ENCODE assay signal across 8 cellular contexts in the genomic region with DNA sequence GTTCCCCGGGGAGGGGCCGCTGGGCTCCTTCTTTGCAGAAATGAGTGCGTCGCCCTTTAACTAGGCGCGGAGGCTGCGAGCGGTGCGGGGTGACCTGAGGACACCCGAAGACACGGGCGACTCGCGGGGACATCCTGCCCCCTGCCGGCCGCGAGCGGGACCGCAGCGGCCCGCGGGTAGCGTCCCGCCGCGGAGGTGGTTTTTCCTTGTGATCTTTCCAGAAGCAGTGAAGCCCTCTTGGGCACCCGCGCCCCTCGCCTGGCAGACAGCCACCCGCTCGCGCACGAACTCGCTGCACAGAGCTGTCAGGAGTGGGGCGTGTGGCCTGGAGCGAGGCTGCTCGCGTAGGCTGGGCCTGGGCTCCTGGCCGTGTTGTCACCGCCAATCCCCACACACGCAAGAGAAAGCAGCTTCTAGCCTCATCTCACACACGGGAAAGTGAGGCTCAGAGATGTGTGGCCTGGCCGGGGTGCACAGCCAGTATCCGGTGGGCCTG.
DNase-seq lines count a peak whose midpoint lies in the region; ATAC-seq, FAIRE-seq and TF ChIP-seq lines count a peak whose summit lies in the region.

No MANE protein-coding gene starts in this region.

- FAIRE-seq in urothelium cell line (lab: Jason Lieb, UNC), result no peak

- no peaks in the 10 kb centered on the region for H3K36me3 ChIP-seq in CD8-positive, alpha-beta T cell (ENCODE audit: insufficient read depth, low read length)
- H3K36me3 ChIP-seq in heart right ventricle (no peaks in the 10 kb centered on the region), prostate gland (no peaks in the 10 kb centered on the region)

- peak; percentile 57 to 89 (median 74) for DNase-seq in CD8-positive, alpha-beta T cell
- DNase-seq in LNCaP clone FGC (ENCODE audit: low read depth), result peak; percentile 21
- DNase-seq in SKM-1 treated with dmso at 0.1 percent for 144 hours (lab: John Stamatoyannopoulos, UW; ENCODE audit: unreplicated experiment), result peak; percentile 33
- DNase-seq in activated naive CD8-positive, alpha-beta T cell treated with anti-CD3 and anti-CD28 coated beads, Interleukin-2, amount 10 ng/mL, durations not matched to agents 7 days and 5 days, result peak; percentile 85
- DNase-seq in heart right ventricle, result peak; percentile 70 to 81
- DNase-seq in prostate gland (ENCODE audit: low spot score), result peak; percentile 53
- DNase-seq in urothelium cell line (ENCODE audit: low spot score), result peak; percentile 83

- intact Hi-C loops in CD8-positive, alpha-beta T cell (cut with DNase I, micrococcal nuclease), result loop anchor here (1.0 to 2.0 kb wide), 5 partner anchors 777 to 1245 kb away; no protein-coding TSS in a partner anchor
- intact Hi-C loops in heart right ventricle (cut with DNase I) (loop anchor here (5.0 to 10.0 kb wide), 9 partner anchors 774 to 1246 kb away; no protein-coding TSS in a partner anchor), prostate gland (cut with DNase I) (loop anchor here (2.0 to 10.0 kb wide), 6 partner anchors 726 to 1244 kb away; a partner anchor contains a TSS)

- no peaks in the 10 kb centered on the region for H3K9me3 ChIP-seq in CD8-positive, alpha-beta T cell (ENCODE audit: low read length)
- no peaks in the 10 kb centered on the region for H3K9me3 ChIP-seq in heart right ventricle
- H3K9me3 ChIP-seq in prostate gland, result no peaks in the 10 kb centered on the region

- H3K36me3 Mint-ChIP-seq in CD8-positive, alpha-beta T cell, result no peaks in the 10 kb centered on the region
- no peaks in the 10 kb centered on the region for H3K36me3 Mint-ChIP-seq in activated naive CD8-positive, alpha-beta T cell treated with anti-CD3 and anti-CD28 coated beads, Interleukin-2, amount 10 ng/mL, durations not matched to agents 7 days and 5 days

- 6% methylated on average over 44 of the region's 44 CpGs for WGBS in heart right ventricle, 2 donors
- 5% methylated on average over 36 of the region's 44 CpGs for WGBS in prostate gland

- H3K4me1 ChIP-seq in CD8-positive, alpha-beta T cell (ENCODE audit: insufficient read depth, low read length), result peaks cover 13% of the 10 kb centered on the region
- H3K4me1 ChIP-seq in heart right ventricle (peaks cover 3 to 15% (median 11%) of the 10 kb centered on the region in 9 donors), prostate gland (replicated peaks) (no peaks in the 10 kb centered on the region)

- peaks cover 2% of the 10 kb centered on the region for H3K27me3 Mint-ChIP-seq in CD8-positive, alpha-beta T cell (ENCODE audit: low read depth)
- H3K27me3 Mint-ChIP-seq in activated naive CD8-positive, alpha-beta T cell treated with anti-CD3 and anti-CD28 coated beads, Interleukin-2, amount 10 ng/mL, durations not matched to agents 7 days and 5 days, result peaks cover 10% of the 10 kb centered on the region

- POLR2A ChIA-PET in CD8-positive, alpha-beta T cell (lab: Charles Lee), result no interaction called here
- POLR2A ChIA-PET in activated naive CD8-positive, alpha-beta T cell treated with anti-CD3 and anti-CD28 coated beads, Interleukin-2, amount 10 ng/mL, durations not matched to agents 7 days and 5 days (lab: Charles Lee), result no interaction called here

- no peak overlapping the region for H3K27ac ChIP-seq in CD8-positive, alpha-beta T cell (ENCODE audit: low read depth, low read length)
- H3K27ac ChIP-seq in heart right ventricle (no peak overlapping the region), prostate gland (no peak overlapping the region)

- ATAC-seq in CD8-positive, alpha-beta T cell, result peak; percentile 99
- peak; percentile 73 for ATAC-seq in GM21515 (IDR thresholded peaks at IDR 0.05; ENCODE audit: unreplicated experiment)
- peak; percentile 84 for ATAC-seq in activated naive CD8-positive, alpha-beta T cell treated with anti-CD3 and anti-CD28 coated beads, Interleukin-2, amount 10 ng/mL, durations not matched to agents 7 days and 5 days (ENCODE audit: low read depth)
- ATAC-seq in heart right ventricle, result peak; percentile 87 to 95 (median 91)

- CTCF ChIA-PET in CD8-positive, alpha-beta T cell (lab: Charles Lee), result interaction anchor here (0.6 to 5.4 kb wide), 8 partner anchors 11 to 1246 kb away, joined by 3 to 50 read pairs (median 5); no protein-coding TSS in a partner anchor

- H3K4me3 ChIP-seq in CD8-positive, alpha-beta T cell (ENCODE audit: low read depth, low read length), result no peak overlapping the region
- H3K4me3 ChIP-seq in LNCaP clone FGC (ENCODE audit: low read depth, low read length) (no peak overlapping the region), heart right ventricle (peak overlapping the region in 9 of 10 donors; percentile 7 to 48 (median 31)), prostate gland (no peak overlapping the region)

- no peaks in the 10 kb centered on the region for H3K27me3 ChIP-seq in CD8-positive, alpha-beta T cell (ENCODE audit: insufficient read depth, low read length)
- H3K27me3 ChIP-seq in heart right ventricle, result peaks cover 0 to 7% (median 0%) of the 10 kb centered on the region in 7 donors
- H3K27me3 ChIP-seq in prostate gland (replicated peaks; ENCODE audit: insufficient read depth), result no peaks in the 10 kb centered on the region

- TF ChIP-seq POLR2A in prostate gland (IDR thresholded peaks at IDR 0.05), result no peak

- TF ChIP-seq CTCF in CD8-positive, alpha-beta T cell (IDR thresholded peaks at IDR 0.05), result peak; percentile 97
- peak; percentile 96 for TF ChIP-seq CTCF in LNCaP clone FGC (IDR thresholded peaks at IDR 0.05; ENCODE audit: control insufficient read depth, extremely low read depth, insufficient read depth)
- peak; percentile 98 to 100 (median 100) for TF ChIP-seq CTCF in heart right ventricle (IDR thresholded peaks at IDR 0.05)
- TF ChIP-seq CTCF in prostate gland (IDR thresholded peaks at IDR 0.05), result peak; percentile 96 to 98 (median 98)

- H3K4me3 Mint-ChIP-seq in CD8-positive, alpha-beta T cell, result peak overlapping the region; percentile 39
- no peak overlapping the region for H3K4me3 Mint-ChIP-seq in activated naive CD8-positive, alpha-beta T cell treated with anti-CD3 and anti-CD28 coated beads, Interleukin-2, amount 10 ng/mL, durations not matched to agents 7 days and 5 days

- H3K4me1 Mint-ChIP-seq in CD8-positive, alpha-beta T cell (ENCODE audit: low read depth), result peaks cover 4% of the 10 kb centered on the region
- H3K4me1 Mint-ChIP-seq in activated naive CD8-positive, alpha-beta T cell treated with anti-CD3 and anti-CD28 coated beads, Interleukin-2, amount 10 ng/mL, durations not matched to agents 7 days and 5 days, result peaks cover 3% of the 10 kb centered on the region

- no peak overlapping the region for H3K27ac Mint-ChIP-seq in CD8-positive, alpha-beta T cell
- no peak overlapping the region for H3K27ac Mint-ChIP-seq in activated naive CD8-positive, alpha-beta T cell treated with anti-CD3 and anti-CD28 coated beads, Interleukin-2, amount 10 ng/mL, durations not matched to agents 7 days and 5 days

- no peaks in the 10 kb centered on the region for H3K9me3 Mint-ChIP-seq in CD8-positive, alpha-beta T cell
- no peaks in the 10 kb centered on the region for H3K9me3 Mint-ChIP-seq in activated naive CD8-positive, alpha-beta T cell treated with anti-CD3 and anti-CD28 coated beads, Interleukin-2, amount 10 ng/mL, durations not matched to agents 7 days and 5 days

Comparison
In these comparisons a context has a peak if more than half of its experiments do, and no peak if none do; other contexts are left out.
1. DNase-seq: peak in every context shown above with its lines; median percentile 85 in activated naive CD8-positive, alpha-beta T cell treated with anti-CD3 and anti-CD28 coated beads, Interleukin-2, amount 10 ng/mL, durations not matched to agents 7 days and 5 days; 83 in urothelium cell line; 76 in heart right ventricle; 74 in CD8-positive, alpha-beta T cell; 53 in prostate gland; 33 in SKM-1 treated with dmso at 0.1 percent for 144 hours; 21 in LNCaP clone FGC.
2. H3K4me3 ChIP-seq: peak in heart right ventricle (9 of 10); none in CD8-positive, alpha-beta T cell (single experiment), LNCaP clone FGC (single experiment) and prostate gland (0 of 2).
3. Peak in every context shown above with its lines, with median percentiles within 50 percentile points of each other: ATAC-seq and CTCF ChIP-seq.